Comparison of ENCODE assay signal across 9 cellular contexts in the genomic region with DNA sequence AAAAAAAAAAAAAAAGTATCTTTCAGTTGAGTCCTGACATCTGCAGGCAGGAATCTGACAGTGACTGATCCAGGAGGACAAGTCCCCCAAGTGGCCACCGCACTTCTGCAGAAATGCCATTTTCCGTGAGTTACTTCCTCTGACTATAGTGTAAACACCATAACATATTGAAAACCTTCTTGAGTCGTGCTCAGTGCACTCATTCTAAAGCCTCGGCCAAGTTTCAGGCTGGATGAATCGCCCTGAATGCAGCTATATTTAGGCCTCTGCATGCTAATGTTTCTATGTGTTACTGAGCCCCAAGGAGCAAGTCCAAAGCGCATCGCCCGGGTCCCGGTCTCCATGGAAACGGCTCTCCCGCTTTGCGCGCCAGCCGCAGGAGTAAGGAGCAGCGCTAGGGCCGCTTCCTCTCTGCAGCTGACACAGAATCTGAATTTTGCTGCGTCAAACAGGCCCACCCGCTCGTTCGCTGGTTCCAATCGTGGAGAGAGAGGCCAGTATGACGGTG.
DNase-seq lines count a peak whose midpoint lies in the region; ATAC-seq and TF ChIP-seq lines count a peak whose summit lies in the region.
"Had no signal": no experiment of that assay in that cellular context is flagged by ENCODE, and none has a peak within 500 bp of the region (broad histone marks: within the 10 kb centered on the region; RNA-seq: fewer than 3 reads in every experiment).

No MANE protein-coding gene starts in this region.

- POLR2A ChIA-PET in activated CD4-positive, alpha-beta T cell treated with anti-CD3 and anti-CD28 coated beads for 36 hours (lab: Charles Lee) = interaction anchor here (0.7 kb wide), 1 partner anchor 18 kb away, joined by 3 read pairs; no protein-coding TSS in a partner anchor
- POLR2A ChIA-PET in SK-N-SH (lab: Yijun Ruan, JAX) = no interaction called here

- H2AFZ ChIP-seq in SK-N-SH (ENCODE audit: low read depth) = 0 out of 2 replicates have a peak overlapping the region, but pooled peaks have one; percentile 24

- peak overlapping the region; percentile 9 for H3K4me3 Mint-ChIP-seq in activated CD4-positive, alpha-beta T cell treated with anti-CD3 and anti-CD28 coated beads for 36 hours

- no peaks in the 10 kb centered on the region for H3K79me2 ChIP-seq in SK-N-SH (ENCODE audit: insufficient read depth)

- 11% methylated on average over 19 of the region's 22 CpGs for WGBS in SK-N-SH (ENCODE audit: low lambda C conversion rate)

- H3K9me2 ChIP-seq in SK-N-SH = no peaks in the 10 kb centered on the region

- no peaks in the 10 kb centered on the region for H3K9me3 ChIP-seq in SK-N-SH

- CTCF ChIA-PET in activated CD4-positive, alpha-beta T cell treated with anti-CD3 and anti-CD28 coated beads for 36 hours (lab: Charles Lee) = no interaction called here
- CTCF ChIA-PET in SK-N-SH (lab: Yijun Ruan, JAX) = no interaction called here

- H3K4me1 ChIP-seq in SK-N-SH (ENCODE audit: control insufficient read depth in 1 of 2, insufficient read depth in 2 of 2, low read depth in 1 of 2, low read length in 1 of 2) = peaks cover 0 to 2% of the 10 kb centered on the region in 2 experiments; a peak in 1 of 4 replicates
- H3K4me1 ChIP-seq: Caco-2 had no signal

- TF ChIP-seq CTCF in SK-N-SH (IDR thresholded peaks at IDR 0.05) = peak; percentile 40

- no peaks in the 10 kb centered on the region for H4K20me1 ChIP-seq in SK-N-SH (ENCODE audit: insufficient read depth)

- H3K4me2 ChIP-seq in SK-N-SH = peak overlapping the region; percentile 61

- H3K27ac ChIP-seq in SK-N-SH (ENCODE audit: low read depth in 2 of 2, low read length in 1 of 2) = no peak overlapping the region

- H3K36me3 ChIP-seq in SK-N-SH (replicated peaks in 1 of 2; ENCODE audit: control insufficient read depth in 1 of 2, insufficient read depth in 2 of 2, low read length in 1 of 2) = no peaks in the 10 kb centered on the region

- H3F3A ChIP-seq in SK-N-SH (replicated peaks; ENCODE audit: insufficient read depth) = no peaks in the 10 kb centered on the region

- peak; percentile 32 for DNase-seq in activated CD4-positive, alpha-beta T cell treated with anti-CD3 and anti-CD28 coated beads for 36 hours
- DNase-seq in activated CD4-positive, alpha-beta T cell treated with anti-CD3 and anti-CD28 coated beads, Interleukin-2, amount 50 U/mL, for 1 hour = no peak
- DNase-seq in SK-N-SH (peak; percentile 67), foreskin melanocyte (peak; percentile 2), posterior cingulate gyrus (peak; percentile 58 to 98 (median 88)), NCI-H446 treated with DMSO at 0.1 percent for 48 hours (lab: John Stamatoyannopoulos, UW) (no peak)

- intact Hi-C loops in activated CD4-positive, alpha-beta T cell treated with anti-CD3 and anti-CD28 coated beads for 36 hours (cut with DNase I, micrococcal nuclease) = no loop called here
- intact Hi-C loops in posterior cingulate gyrus (cut with DNase I) = loop anchor here (2.0 kb wide), 2 partner anchors 57 to 109 kb away; no protein-coding TSS in a partner anchor

- H3K36me3 Mint-ChIP-seq in activated CD4-positive, alpha-beta T cell treated with anti-CD3 and anti-CD28 coated beads for 36 hours (ENCODE audit: low read depth) = no peaks in the 10 kb centered on the region

- TF ChIP-seq RAD21 in SK-N-SH (IDR thresholded peaks at IDR 0.05; ENCODE audit: low read length) = no peak

- H3K4me1 Mint-ChIP-seq in activated CD4-positive, alpha-beta T cell treated with anti-CD3 and anti-CD28 coated beads for 36 hours = peaks cover 7% of the 10 kb centered on the region

- ATAC-seq in activated CD4-positive, alpha-beta T cell treated with anti-CD3 and anti-CD28 coated beads for 36 hours = peak; percentile 49
- ATAC-seq in HG02623 (IDR thresholded peaks at IDR 0.05; ENCODE audit: unreplicated experiment) (no peak), GM19463 (IDR thresholded peaks at IDR 0.05; ENCODE audit: unreplicated experiment) (no peak)

- no peaks in the 10 kb centered on the region for H3K27me3 ChIP-seq in SK-N-SH (ENCODE audit: insufficient read depth)

- no peak overlapping the region for H3K9ac ChIP-seq in SK-N-SH

- H3K4me3 ChIP-seq in SK-N-SH (ENCODE audit: low read depth in 2 of 2, low read length in 1 of 2) = peak overlapping the region; percentile 2 to 47; a peak in 3 of 4 replicates

- H3K27ac Mint-ChIP-seq in activated CD4-positive, alpha-beta T cell treated with anti-CD3 and anti-CD28 coated beads for 36 hours = no peak overlapping the region

- no peaks in the 10 kb centered on the region for H3K9me3 Mint-ChIP-seq in activated CD4-positive, alpha-beta T cell treated with anti-CD3 and anti-CD28 coated beads for 36 hours (ENCODE audit: low read depth)

- no peak for TF ChIP-seq EP300 in SK-N-SH (IDR thresholded peaks at IDR 0.05; ENCODE audit: borderline replicate concordance in 1 of 2, low read depth in 1 of 2, low read length in 1 of 2)

- peaks cover 19% of the 10 kb centered on the region for H3K27me3 Mint-ChIP-seq in activated CD4-positive, alpha-beta T cell treated with anti-CD3 and anti-CD28 coated beads for 36 hours

TF ChIP-seq in SK-N-SH, 30 proteins besides CTCF, POLR2A, EP300 and RAD21:
- TF ChIP-seq MEF2A (IDR thresholded peaks at IDR 0.05; ENCODE audit: borderline replicate concordance, low read depth) (no peak), FOSL2 (IDR thresholded peaks at IDR 0.05; ENCODE audit: borderline replicate concordance, low read depth) (no peak), JUND (IDR thresholded peaks at IDR 0.05) (no peak), MXI1 (IDR thresholded peaks at IDR 0.05; ENCODE audit: low read depth, low read length) (no peak), GATA2 (CRISPR knock-in tag; IDR thresholded peaks at IDR 0.05) (no peak), RCOR1 (IDR thresholded peaks at IDR 0.05; ENCODE audit: low read length) (no peak), CHD2 (IDR thresholded peaks at IDR 0.05; ENCODE audit: low read length, partially characterized antibody) (no peak), TAF1 (IDR thresholded peaks at IDR 0.05; ENCODE audit: borderline replicate concordance, low read depth, low read length) (no peak), NFIC (IDR thresholded peaks at IDR 0.05; ENCODE audit: borderline replicate concordance) (no peak), NRF1 (IDR thresholded peaks at IDR 0.05; ENCODE audit: low read depth, low read length) (no peak), TCF12 (IDR thresholded peaks at IDR 0.05) (no peak), YY1 (IDR thresholded peaks at IDR 0.05; ENCODE audit: low read depth) (no peak)
- TF ChIP-seq, protein P1, sequence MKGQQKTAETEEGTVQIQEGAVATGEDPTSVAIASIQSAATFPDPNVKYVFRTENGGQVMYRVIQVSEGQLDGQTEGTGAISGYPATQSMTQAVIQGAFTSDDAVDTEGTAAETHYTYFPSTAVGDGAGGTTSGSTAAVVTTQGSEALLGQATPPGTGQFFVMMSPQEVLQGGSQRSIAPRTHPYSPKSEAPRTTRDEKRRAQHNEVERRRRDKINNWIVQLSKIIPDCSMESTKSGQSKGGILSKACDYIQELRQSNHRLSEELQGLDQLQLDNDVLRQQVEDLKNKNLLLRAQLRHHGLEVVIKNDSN (IDR thresholded peaks at IDR 0.05; ENCODE audit: borderline replicate concordance, low read depth) = no peak

Comparison
In these comparisons a context has a peak if more than half of its experiments do, and no peak if none do; other contexts are left out.
1. DNase-seq: peak in activated CD4-positive, alpha-beta T cell treated with anti-CD3 and anti-CD28 coated beads for 36 hours (single experiment), SK-N-SH (single experiment), foreskin melanocyte (single experiment) and posterior cingulate gyrus (10 of 10); none in activated CD4-positive, alpha-beta T cell treated with anti-CD3 and anti-CD28 coated beads, Interleukin-2, amount 50 U/mL, for 1 hour (single experiment) and NCI-H446 treated with DMSO at 0.1 percent for 48 hours (single experiment).